Comparison of ENCODE assay signal across 8 cellular contexts in the genomic region with DNA sequence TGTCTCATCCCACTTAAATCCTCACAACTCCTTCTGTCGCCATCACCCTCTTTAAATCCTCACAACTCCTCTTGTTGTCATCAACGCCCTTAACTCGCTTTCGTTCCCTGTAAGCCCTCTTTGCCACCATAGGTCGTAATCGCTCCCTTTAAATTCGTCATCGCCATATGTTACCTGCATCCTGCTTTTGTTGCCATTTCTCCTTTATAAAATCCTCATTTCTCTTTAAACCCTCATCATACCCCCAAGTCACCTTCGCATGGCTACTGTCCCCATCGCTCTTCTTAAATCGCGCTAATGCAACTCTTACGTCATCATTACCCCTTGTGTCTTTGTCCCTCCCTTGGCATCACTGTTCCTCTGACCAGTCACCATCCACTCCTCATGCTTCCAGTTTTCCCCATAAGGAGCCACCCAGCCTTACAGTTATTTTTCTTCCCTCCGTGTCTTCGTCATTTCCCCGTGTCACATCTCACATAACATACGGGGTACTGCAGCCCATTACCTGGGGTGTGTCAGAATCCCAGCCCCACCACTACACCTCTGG. TPM values are rescaled to one million over a fixed set of nuclear protein-coding genes. Genes with fewer than 3 reads are reported as not detected.
DNase-seq lines count a peak whose midpoint lies in the region; TF ChIP-seq lines count a peak whose summit lies in the region.

No MANE protein-coding gene starts in this region.

- WGBS in GM23248 (ENCODE audit: low coverage in 1 of 2, low lambda C conversion rate in 2 of 2, missing lambda C conversion rate in 2 of 2), 2 experiments: 3 to 5% methylated on average over 17 of the region's 17 CpGs
- 10 to 22% methylated on average over 17 of the region's 17 CpGs for WGBS in transverse colon (ENCODE audit: low coverage in 1 of 2), 2 donors

- peak overlapping the region; percentile 84 for H2AFZ ChIP-seq in GM23248

- intact Hi-C loops in transverse colon (cut with DNase I; ENCODE audit: low total_unique reads): no loop called here

- TF ChIP-seq CTCF in BE2C (IDR thresholded peaks at IDR 0.05; ENCODE audit: low read depth, low read length): no peak
- no peak for TF ChIP-seq CTCF in transverse colon (IDR thresholded peaks at IDR 0.05)

- H3K4me3 ChIP-seq in BE2C (ENCODE audit: low read depth, low read length) (peak overlapping the region; percentile 70), GM23248 (peak overlapping the region; percentile 87), transverse colon (peak overlapping the region; percentile 59 to 95 (median 77))

- in situ Hi-C loops in GM23248 (cut with MboI) (no loop called here), transverse colon (cut with MboI; ENCODE audit: low pct_ligation_motif_present in 1 of 4, low pct_unique_long_range_greater_than_20kb in 1 of 4, low sequenced_read_pairs in 3 of 4) (no loop called here)

- no peaks in the 10 kb centered on the region for H3F3A ChIP-seq in GM23248 (ENCODE audit: insufficient read depth)

- H3K9ac ChIP-seq in GM23248: peak overlapping the region; percentile 91

- no peak for TF ChIP-seq EP300 in transverse colon (IDR thresholded peaks at IDR 0.05; ENCODE audit: low read depth)

- no peaks in the 10 kb centered on the region for H4K20me1 ChIP-seq in GM23248 (ENCODE audit: insufficient read depth)

- H3K4me1 ChIP-seq in BE2C: no peaks in the 10 kb centered on the region
- no peaks in the 10 kb centered on the region; the same call in 1 of the 2 replicates for H3K4me1 ChIP-seq in GM23248 (ENCODE audit: insufficient read depth)
- H3K4me1 ChIP-seq in transverse colon: peaks cover 11 to 22% (median 18%) of the 10 kb centered on the region in 4 donors

- H3K36me3 ChIP-seq in BE2C (no peaks in the 10 kb centered on the region), GM23248 (ENCODE audit: low read depth) (no peaks in the 10 kb centered on the region), transverse colon (no peaks in the 10 kb centered on the region)

- peak overlapping the region; percentile 87 for H3K4me2 ChIP-seq in GM23248 (ENCODE audit: unreplicated experiment)

- DNase-seq in BE2C (no peak), GM23248 (peak; percentile 89), OCI-M1 (lab: John Stamatoyannopoulos, UW) (peak; percentile 72), cerebellar cortex (ENCODE audit: low spot score) (peak; percentile 80), medulla oblongata (ENCODE audit: extremely low spot score) (peak; percentile 41), transverse colon (no peak), D341Med (ENCODE audit: low spot score) (no peak)
- DNase-seq in stimulated activated CD8-positive, alpha-beta memory T cell treated with anti-CD3 and anti-CD28 coated beads, Interleukin-4, amount 100 ng/mL, for 48 hours: no peak

- TF ChIP-seq POLR2A in transverse colon (IDR thresholded peaks at IDR 0.05): no peak

- H3K79me2 ChIP-seq in GM23248 (ENCODE audit: insufficient read depth): peaks cover 75% of the 10 kb centered on the region

- H3K27me3 ChIP-seq in BE2C (no peaks in the 10 kb centered on the region), GM23248 (replicated peaks; ENCODE audit: insufficient read depth) (no peaks in the 10 kb centered on the region), transverse colon (no peaks in the 10 kb centered on the region)

- H3K9me3 ChIP-seq in BE2C (no peaks in the 10 kb centered on the region), GM23248 (ENCODE audit: low read depth) (no peaks in the 10 kb centered on the region), transverse colon (no peaks in the 10 kb centered on the region)

- H3K9me2 ChIP-seq in GM23248 (ENCODE audit: insufficient read depth): no peaks in the 10 kb centered on the region

- peak overlapping the region; percentile 68 for H3K27ac ChIP-seq in GM23248
- peak overlapping the region; percentile 81 to 88 (median 84) for H3K27ac ChIP-seq in transverse colon

RNA-seq across cellular contexts. Expression of gene PLD3, which starts 0.5 kb away (rescaled TPM):
- polyA plus RNA-seq in BE2C (2012; ENCODE audit: insufficient read depth, insufficient read length, low read depth): 820 TPM
- 483 and 536 TPM in 2 replicates for total RNA-seq in GM23248 (2014; rRNA removed; shearing (Covaris generic))
- 361 and 373 TPM in 2 replicates for polyA plus RNA-seq in GM23248 (2016; fragmentation: Nextera tagmentation; extraction: Ambion mirVana)
- 100 to 1,000 TPM in 3 of 4 donors, 10 to 100 TPM in 1; 91.6 to 322 (median 179) TPM for total RNA-seq in transverse colon

RNA-seq across cellular contexts. Expression of gene C19orf47, which starts 0.8 kb away (rescaled TPM):
- polyA plus RNA-seq in BE2C (2012; ENCODE audit: insufficient read depth, insufficient read length, low read depth): 42.7 TPM
- total RNA-seq in GM23248 (2014; rRNA removed; shearing (Covaris generic)): 6.2 and 13.2 TPM in 2 replicates
- 10.9 and 11.2 TPM in 2 replicates for polyA plus RNA-seq in GM23248 (2016; fragmentation: Nextera tagmentation; extraction: Ambion mirVana)
- total RNA-seq in transverse colon: 10 to 100 TPM; 12.3 to 16.5 (median 13.8) TPM

RNA-seq across cellular contexts. Expression of gene HIPK4, which starts 40.9 kb away (rescaled TPM):
- not detected for polyA plus RNA-seq in BE2C (2012; ENCODE audit: insufficient read depth, insufficient read length, low read depth)
- 0.43 TPM in 1 of 2 replicates, not detected in the other for total RNA-seq in GM23248 (2014; rRNA removed; shearing (Covaris generic))
- polyA plus RNA-seq in GM23248 (2016; fragmentation: Nextera tagmentation; extraction: Ambion mirVana): 0.08 and 0.19 TPM in 2 replicates
- under 1 TPM in 1 of 4 donors, not detected in 3; 0.48 TPM for total RNA-seq in transverse colon

Comparison
In these comparisons a context has a peak if more than half of its experiments do, and no peak if none do; other contexts are left out.
1. DNase-seq: peak in GM23248 (single experiment), OCI-M1 (single experiment), cerebellar cortex (single experiment) and medulla oblongata (single experiment); none in BE2C (single experiment), transverse colon (single experiment), D341Med (single experiment) and stimulated activated CD8-positive, alpha-beta memory T cell treated with anti-CD3 and anti-CD28 coated beads, Interleukin-4, amount 100 ng/mL, for 48 hours (single experiment).
2. Peak in every context shown above with its lines, with median percentiles within 50 percentile points of each other: H3K4me3 ChIP-seq.